ENCODE assay signal across 8 cellular contexts in the genomic region with DNA sequence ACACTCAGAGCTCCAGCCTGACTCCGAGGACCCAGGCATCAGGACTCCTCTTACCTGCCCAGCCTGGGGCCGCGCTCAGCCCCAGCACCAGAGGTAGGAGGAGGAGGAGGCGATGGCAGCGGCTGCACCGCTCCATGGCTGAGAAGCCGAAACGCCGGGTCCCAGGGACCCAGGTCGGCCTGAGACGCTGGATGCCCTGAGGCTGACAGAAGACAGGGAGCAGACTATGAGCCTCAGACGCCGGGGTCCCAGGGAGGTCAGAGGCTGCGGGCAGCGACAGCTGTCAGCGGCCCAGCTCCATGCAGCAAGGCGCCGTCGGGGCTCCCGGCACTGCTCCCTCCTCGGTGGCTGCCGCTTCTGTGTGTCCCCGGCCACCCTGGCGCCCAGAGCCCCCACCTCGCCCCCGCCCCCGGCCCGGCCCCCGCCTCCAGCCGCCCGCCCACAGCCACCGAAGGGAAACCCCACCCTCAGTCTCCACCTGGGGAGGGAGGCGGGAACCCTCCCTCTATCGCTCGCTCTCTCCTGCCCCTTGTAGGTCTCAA. TPM values are rescaled to one million over a fixed set of nuclear protein-coding genes. Genes with fewer than 3 reads are reported as not detected.
A peak's percentile ranks its signal among the peaks of the same experiment; 100 is the strongest.
DNase-seq lines count a peak whose midpoint lies in the region; TF ChIP-seq lines count a peak whose summit lies in the region.

A gene (minus strand): TSS at position 363 of the 542 bp plus-strand sequence. CDS start 227 bp downstream, at position 136.

- H3K27ac ChIP-seq in coronary artery (peak within 1 kb of the TSS in 1 of 2 donors; percentile 76), mesodermal cell (ENCODE audit: low read depth, low read length, severe bottlenecking) (no peak within 1 kb of the TSS), transverse colon (peak within 1 kb of the TSS in 3 of 4 donors; percentile 6 to 46 (median 44))

- DNase-seq in activated effector memory CD4-positive, alpha-beta T cell treated with anti-CD3 and anti-CD28 coated beads, Interleukin-2, amount 50 U/mL, for 16 hours, result peak; percentile 69
- DNase-seq in activated effector memory CD4-positive, alpha-beta T cell treated with Interleukin-2 at 50 U/mL for 16 hours, result no peak
- DNase-seq in coronary artery (ENCODE audit: low spot score), result no peak
- DNase-seq in transverse colon, result no peak
- DNase-seq in NCI-H1048 (lab: John Stamatoyannopoulos, UW), result no peak
- no peak for DNase-seq in GM13976 (ENCODE audit: low spot score)
- no peak for DNase-seq in NCI-H2196 treated with DMSO at 0.1 percent for 48 hours (lab: John Stamatoyannopoulos, UW; ENCODE audit: unreplicated experiment)

- in situ Hi-C loops in transverse colon (cut with MboI; ENCODE audit: low pct_ligation_motif_present in 1 of 4, low pct_unique_long_range_greater_than_20kb in 1 of 4, low sequenced_read_pairs in 3 of 4), result no loop called here
- in situ Hi-C loops in GM13976 (cut with MboI; ENCODE audit: low sequenced_read_pairs, unreplicated experiment), result no loop called here

- H3K4me1 ChIP-seq in mesodermal cell (ENCODE audit: control insufficient read depth, insufficient read depth, low read length, poor library complexity, severe bottlenecking), result no peaks in the 10 kb centered on the region
- H3K4me1 ChIP-seq in transverse colon, result peaks cover 9 to 20% (median 12%) of the 10 kb centered on the region in 4 donors

- no peak for TF ChIP-seq CTCF in coronary artery (IDR thresholded peaks at IDR 0.05)
- TF ChIP-seq CTCF in transverse colon (IDR thresholded peaks at IDR 0.05), result no peak
- no peak for TF ChIP-seq CTCF in GM13976 (IDR thresholded peaks at IDR 0.05; ENCODE audit: borderline replicate concordance, control extremely low read depth, extremely low read depth, insufficient read depth, missing control alignments)

- H3K36me3 ChIP-seq in mesodermal cell (ENCODE audit: control insufficient read depth, insufficient read depth, low read length), result peaks cover 37% of the 10 kb centered on the region
- H3K36me3 ChIP-seq in transverse colon, result peaks cover 0 to 19% (median 9%) of the 10 kb centered on the region in 4 donors

- peaks cover 37% of the 10 kb centered on the region for H3K27me3 ChIP-seq in transverse colon

- intact Hi-C loops in transverse colon (cut with DNase I; ENCODE audit: low total_unique reads), result no loop called here

- WGBS in mesodermal cell (ENCODE audit: insufficient coverage in 2 of 2), 2 experiments, result 14 to 20% methylated on average over 19 to 24 of the region's 35 CpGs
- WGBS in transverse colon (ENCODE audit: low coverage in 1 of 2), 2 donors, result 8% methylated on average over 30 of the region's 35 CpGs; no CpG with 5 or more reads in 1 of the 2 donors

- H3K9me3 ChIP-seq in mesodermal cell (ENCODE audit: control insufficient read depth, low read length), result no peaks in the 10 kb centered on the region
- H3K9me3 ChIP-seq in transverse colon, result no peaks in the 10 kb centered on the region

- H3K4me3 ChIP-seq in coronary artery, result peak within 1 kb of the TSS; percentile 72
- peak within 1 kb of the TSS; percentile 16 for H3K4me3 ChIP-seq in mesodermal cell (ENCODE audit: extremely low read depth, insufficient read depth, low read length, poor library complexity, severe bottlenecking)
- H3K4me3 ChIP-seq in transverse colon, result peak within 1 kb of the TSS; percentile 10 to 45 (median 32)

- no peak for TF ChIP-seq POLR2A in transverse colon (IDR thresholded peaks at IDR 0.05)

- TF ChIP-seq EP300 in transverse colon (IDR thresholded peaks at IDR 0.05; ENCODE audit: low read depth), result no peak

RNA-seq across cellular contexts. Expression of the gene that starts here (rescaled TPM):
- 20.3 TPM for polyA plus RNA-seq in mesodermal cell (2013, experiment 1 of 2)
- polyA plus RNA-seq in mesodermal cell (2013, experiment 2 of 2), result 16.4 TPM
- under 1 TPM in 3 of 4 donors, not detected in 1; 0.14 to 0.79 (median 0.75) TPM for total RNA-seq in transverse colon

Comparison
In these comparisons a context has a peak if more than half of its experiments do, and no peak if none do; other contexts are left out.
1. H3K4me3 ChIP-seq: peak in every context shown above with its lines; median percentile 72 in coronary artery; 32 in transverse colon; 16 in mesodermal cell.